In genomic region chr5:59086024-59086423, GRCh38 we compare ENCODE assay signal across 18 cellular contexts.
"Had no signal": no experiment of that assay in that cellular context is flagged by ENCODE, and none has a peak within 500 bp of the region (broad histone marks: within the 10 kb centered on the region; RNA-seq: fewer than 3 reads in every experiment).

No MANE protein-coding gene starts in this region.

- ATAC-seq: effector memory CD8-positive, alpha-beta T cell; gastroesophageal sphincter; left lobe of liver had no signal

- H3K27me3 Mint-ChIP-seq: dendritic cell treated with granulocyte-macrophage colony-stimulating factor and Interleukin-4, amounts not matched to agents 40 ng/mL and 50 ng/mL, for 4 days had no signal

- H3K4me3 Mint-ChIP-seq: dendritic cell treated with granulocyte-macrophage colony-stimulating factor and Interleukin-4, amounts not matched to agents 40 ng/mL and 50 ng/mL, for 4 days; effector memory CD8-positive, alpha-beta T cell; nephron had no signal

- H3K27me3 ChIP-seq: esophagus squamous epithelium, gastroesophageal sphincter, suprapubic skin, thyroid gland, upper lobe of left lung, uterus had no signal

- H3K9me3 ChIP-seq: esophagus squamous epithelium, gastroesophageal sphincter, suprapubic skin, thyroid gland, upper lobe of left lung, uterus had no signal

- H3K27ac Mint-ChIP-seq: dendritic cell treated with granulocyte-macrophage colony-stimulating factor and Interleukin-4, amounts not matched to agents 40 ng/mL and 50 ng/mL, for 4 days; effector memory CD8-positive, alpha-beta T cell; nephron had no signal

- H3K4me3 ChIP-seq: esophagus squamous epithelium, gastroesophageal sphincter, suprapubic skin, thyroid gland, upper lobe of left lung, uterus had no signal

- H3K36me3 ChIP-seq: esophagus squamous epithelium, gastroesophageal sphincter, suprapubic skin, thyroid gland, upper lobe of left lung, uterus had no signal

- H3K9me3 Mint-ChIP-seq: dendritic cell treated with granulocyte-macrophage colony-stimulating factor and Interleukin-4, amounts not matched to agents 40 ng/mL and 50 ng/mL, for 4 days; effector memory CD8-positive, alpha-beta T cell; nephron had no signal

- H3K27ac ChIP-seq: epithelial cell of prostate, esophagus squamous epithelium, gastroesophageal sphincter, suprapubic skin, thyroid gland, upper lobe of left lung, uterus had no signal

- FAIRE-seq: small intestine had no signal

- DNase-seq: effector memory CD8-positive, alpha-beta T cell; esophagus squamous epithelium; foreskin fibroblast; glutamatergic neuron; islet precursor cell; mammary epithelial cell; small intestine; stimulated activated CD4-positive, alpha-beta T cell treated with anti-CD3 and anti-CD28 coated beads, Interleukin-12 subunit alpha, Interleukin-12 subunit beta, amount 100 ng/mL, for 4 hours; stimulated activated naive CD4-positive, alpha-beta T cell; thyroid gland; upper lobe of left lung; uterus had no signal

- H3K4me1 ChIP-seq: esophagus squamous epithelium, gastroesophageal sphincter, suprapubic skin, thyroid gland, upper lobe of left lung, uterus had no signal
